1 cellular context compared by ENCODE assay signal in the genomic region with DNA sequence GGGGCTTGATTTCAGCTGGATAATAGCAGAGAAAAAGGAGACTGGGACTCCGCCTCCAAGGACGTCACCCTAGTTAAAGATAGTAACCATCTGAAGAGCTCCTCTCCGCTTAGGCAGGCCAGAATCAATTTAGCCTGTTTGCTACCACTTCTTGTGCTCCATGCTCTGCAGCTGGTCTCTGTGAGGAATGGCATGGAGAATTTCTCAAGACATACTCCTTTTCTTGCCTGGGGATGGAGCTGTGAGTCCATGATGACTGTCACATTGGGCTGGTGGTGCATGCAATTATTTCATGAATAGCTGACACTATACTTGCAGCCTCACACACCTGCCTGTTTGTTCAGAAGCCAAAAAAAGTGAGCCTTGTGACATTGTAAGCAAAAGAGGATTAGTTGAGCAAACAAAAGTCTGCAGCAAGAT.
TF ChIP-seq lines count a peak whose summit lies in the region.

No MANE protein-coding gene starts in this region.

TF ChIP-seq in H1, 55 proteins besides CTCF, POLR2A, EP300 and RAD21:
- TF ChIP-seq ZNF274 (IDR thresholded peaks at IDR 0.05; ENCODE audit: borderline replicate concordance, extremely low read depth, low read length), result no peak
- TF ChIP-seq SRF (IDR thresholded peaks at IDR 0.05; ENCODE audit: low read depth, low read length), result no peak
- no peak for TF ChIP-seq SIN3A (conservative IDR thresholded peaks at IDR 0.05 in 1 of 2, IDR thresholded peaks at IDR 0.05 in 1 of 2; ENCODE audit: low read depth in 1 of 2, low read length in 2 of 2)
- TF ChIP-seq RFX5 (IDR thresholded peaks at IDR 0.05; ENCODE audit: borderline replicate concordance, low read depth, low read length), result no peak
- TF ChIP-seq TCF12 (IDR thresholded peaks at IDR 0.05; ENCODE audit: low read depth, low read length), result no peak
- no peak for TF ChIP-seq KDM1A (IDR thresholded peaks at IDR 0.05; ENCODE audit: borderline replicate concordance, low read length)
- no peak for TF ChIP-seq YY1 (IDR thresholded peaks at IDR 0.05; ENCODE audit: low read depth, low read length)
- no peak for TF ChIP-seq BCL11A (IDR thresholded peaks at IDR 0.05; ENCODE audit: low read depth in 2 of 2, low read length in 2 of 2)
- TF ChIP-seq, protein P1, sequence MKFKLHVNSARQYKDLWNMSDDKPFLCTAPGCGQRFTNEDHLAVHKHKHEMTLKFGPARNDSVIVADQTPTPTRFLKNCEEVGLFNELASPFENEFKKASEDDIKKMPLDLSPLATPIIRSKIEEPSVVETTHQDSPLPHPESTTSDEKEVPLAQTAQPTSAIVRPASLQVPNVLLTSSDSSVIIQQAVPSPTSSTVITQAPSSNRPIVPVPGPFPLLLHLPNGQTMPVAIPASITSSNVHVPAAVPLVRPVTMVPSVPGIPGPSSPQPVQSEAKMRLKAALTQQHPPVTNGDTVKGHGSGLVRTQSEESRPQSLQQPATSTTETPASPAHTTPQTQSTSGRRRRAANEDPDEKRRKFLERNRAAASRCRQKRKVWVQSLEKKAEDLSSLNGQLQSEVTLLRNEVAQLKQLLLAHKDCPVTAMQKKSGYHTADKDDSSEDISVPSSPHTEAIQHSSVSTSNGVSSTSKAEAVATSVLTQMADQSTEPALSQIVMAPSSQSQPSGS (IDR thresholded peaks at IDR 0.05; ENCODE audit: low read length), result no peak
- TF ChIP-seq CHD2 (IDR thresholded peaks at IDR 0.05; ENCODE audit: low read length), result no peak
- no peak for TF ChIP-seq CTBP2 (IDR thresholded peaks at IDR 0.05; ENCODE audit: borderline replicate concordance, insufficient read depth, insufficient read length, low read length)
- TF ChIP-seq TBP (IDR thresholded peaks at IDR 0.05; ENCODE audit: low read depth, low read length), result no peak
- TF ChIP-seq, protein P2, sequence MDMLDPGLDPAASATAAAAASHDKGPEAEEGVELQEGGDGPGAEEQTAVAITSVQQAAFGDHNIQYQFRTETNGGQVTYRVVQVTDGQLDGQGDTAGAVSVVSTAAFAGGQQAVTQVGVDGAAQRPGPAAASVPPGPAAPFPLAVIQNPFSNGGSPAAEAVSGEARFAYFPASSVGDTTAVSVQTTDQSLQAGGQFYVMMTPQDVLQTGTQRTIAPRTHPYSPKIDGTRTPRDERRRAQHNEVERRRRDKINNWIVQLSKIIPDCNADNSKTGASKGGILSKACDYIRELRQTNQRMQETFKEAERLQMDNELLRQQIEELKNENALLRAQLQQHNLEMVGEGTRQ (IDR thresholded peaks at IDR 0.05; ENCODE audit: low read length), result no peak
- TF ChIP-seq SIRT6 (IDR thresholded peaks at IDR 0.05; ENCODE audit: low read length), result no peak
- no peak for TF ChIP-seq PHF8 (conservative IDR thresholded peaks at IDR 0.05; ENCODE audit: low read depth, low read length)
